Comparison of ENCODE assay signal across 22 cellular contexts in the genomic region with DNA sequence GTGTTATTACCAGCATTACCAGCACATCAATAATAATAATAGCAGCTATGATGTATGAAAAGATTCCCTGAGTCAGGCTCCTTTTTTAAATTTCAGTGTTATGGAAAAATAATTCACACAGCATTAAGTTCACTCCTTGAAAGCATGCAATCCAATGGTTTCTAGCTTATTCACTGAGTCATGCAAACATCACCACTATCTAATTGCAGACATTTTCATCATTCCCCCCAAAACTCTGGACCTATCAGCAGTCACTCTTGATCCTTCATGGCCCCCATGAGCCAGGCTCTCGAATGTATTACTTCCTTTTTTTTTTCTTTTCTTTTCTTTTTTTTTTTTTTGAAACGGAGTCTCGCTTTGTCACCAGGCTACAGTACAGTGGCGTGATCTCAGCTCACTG.
"Had no signal": no experiment of that assay in that cellular context is flagged by ENCODE, and none has a peak within 500 bp of the region (broad histone marks: within the 10 kb centered on the region; RNA-seq: fewer than 3 reads in every experiment).

No MANE protein-coding gene starts in this region.

- H3K4me1 Mint-ChIP-seq: activated naive CD4-positive, alpha-beta T cell treated with anti-CD3 and anti-CD28 coated beads, Interleukin-2, amount 50 U/mL, for 24 hours had no signal

- H3K27ac ChIP-seq: thoracic aorta, upper lobe of right lung, WERI-Rb-1 had no signal

- H3K4me3 Mint-ChIP-seq: activated CD8-positive, alpha-beta T cell treated with anti-CD3 and anti-CD28 coated beads for 36 hours; activated naive CD4-positive, alpha-beta T cell treated with anti-CD3 and anti-CD28 coated beads, Interleukin-2, amount 50 U/mL, for 24 hours; activated T-cell treated with anti-CD3 and anti-CD28 coated beads, Interleukin-2, amount 50 U/mL, for 4 hours; memory B cell; nephron; T-cell had no signal

- DNase-seq: activated CD4-positive, alpha-beta T cell treated with anti-CD3 and anti-CD28 coated beads for 48 hours; activated CD8-positive, alpha-beta T cell treated with anti-CD3 and anti-CD28 coated beads for 36 hours; activated effector memory CD4-positive, alpha-beta T cell treated with anti-CD3 and anti-CD28 coated beads, Interleukin-2, amount 50 U/mL, for 16 hours; activated T-cell treated with anti-CD3 and anti-CD28 coated beads, Interleukin-2, amount 50 U/mL, for 4 hours; amniotic stem cell; central memory CD4-positive, alpha-beta T cell; dermis blood vessel endothelial cell; kidney glomerular epithelial cell; left ventricle myocardium superior; occipital lobe; right cardiac atrium; small intestine; T-cell; T1000; upper lobe of right lung had no signal

- ATAC-seq: activated CD8-positive, alpha-beta T cell treated with anti-CD3 and anti-CD28 coated beads for 36 hours; activated T-cell treated with anti-CD3 and anti-CD28 coated beads, Interleukin-2, amount 50 U/mL, for 4 hours; left ventricle myocardium superior; right cardiac atrium; T-cell; upper lobe of right lung had no signal

- H3K9me3 Mint-ChIP-seq: activated naive CD4-positive, alpha-beta T cell treated with anti-CD3 and anti-CD28 coated beads, Interleukin-2, amount 50 U/mL, for 24 hours; activated T-cell treated with anti-CD3 and anti-CD28 coated beads, Interleukin-2, amount 50 U/mL, for 4 hours; nephron had no signal

- H3K4me3 ChIP-seq: thoracic aorta, upper lobe of right lung had no signal

- H3K36me3 Mint-ChIP-seq: activated naive CD4-positive, alpha-beta T cell treated with anti-CD3 and anti-CD28 coated beads, Interleukin-2, amount 50 U/mL, for 24 hours; brain; memory B cell; T-cell had no signal

- H3K4me1 ChIP-seq: upper lobe of right lung had no signal

- H3K9me3 ChIP-seq: thoracic aorta, upper lobe of right lung had no signal

- H3K27me3 ChIP-seq: upper lobe of right lung had no signal

- H3K36me3 ChIP-seq: thoracic aorta, upper lobe of right lung, WERI-Rb-1 had no signal

- H3K27ac Mint-ChIP-seq: activated CD8-positive, alpha-beta T cell treated with anti-CD3 and anti-CD28 coated beads for 36 hours; activated naive CD4-positive, alpha-beta T cell treated with anti-CD3 and anti-CD28 coated beads, Interleukin-2, amount 50 U/mL, for 24 hours; memory B cell; progenitor cell of endocrine pancreas; T-cell had no signal

- H3K27me3 Mint-ChIP-seq: activated CD8-positive, alpha-beta T cell treated with anti-CD3 and anti-CD28 coated beads for 36 hours; activated naive CD4-positive, alpha-beta T cell treated with anti-CD3 and anti-CD28 coated beads, Interleukin-2, amount 50 U/mL, for 24 hours; brain; T-cell had no signal
